In the genomic region with DNA sequence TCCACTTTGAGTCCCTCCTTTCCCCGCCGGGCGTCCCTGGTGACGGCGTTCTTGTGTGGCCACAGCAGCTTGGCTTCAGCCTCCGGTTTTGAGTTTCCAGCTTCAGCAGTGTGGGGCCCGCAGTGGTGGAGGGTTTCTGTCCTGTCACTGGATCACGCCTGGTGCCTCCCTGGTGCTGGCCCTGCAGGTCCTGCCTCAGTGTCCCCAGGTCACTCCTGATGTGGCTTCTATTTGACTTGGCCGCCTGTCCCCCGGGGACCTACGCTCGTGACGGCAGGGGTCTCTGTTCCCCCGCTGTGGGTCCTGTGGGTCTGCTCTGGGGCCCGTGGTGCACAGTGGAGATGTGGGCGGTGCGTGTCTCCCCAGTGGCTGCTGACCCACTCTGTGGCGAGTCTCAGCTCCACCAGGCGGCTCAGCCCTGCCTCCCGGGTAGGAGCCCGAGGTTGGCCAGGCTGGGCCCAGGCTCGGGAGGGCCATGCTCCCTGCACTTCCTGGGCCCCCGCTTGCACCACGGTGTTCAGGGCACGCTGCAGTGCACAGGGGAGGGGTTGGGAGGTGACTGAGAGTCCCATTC, we compare ENCODE assay signal across 24 cellular contexts. TPM values are rescaled to one million over a fixed set of nuclear protein-coding genes. Genes with fewer than 3 reads are reported as not detected.
DNase-seq lines count a peak whose midpoint lies in the region; ATAC-seq and TF ChIP-seq lines count a peak whose summit lies in the region.
"Had no signal": no experiment of that assay in that cellular context is flagged by ENCODE, and none has a peak within 500 bp of the region (broad histone marks: within the 10 kb centered on the region; RNA-seq: fewer than 3 reads in every experiment).

No MANE protein-coding gene starts in this region.

- TF ChIP-seq CTCF in glutamatergic neuron (IDR thresholded peaks at IDR 0.05; ENCODE audit: partially characterized antibody, unreplicated experiment) (no peak), nephron progenitor cell (IDR thresholded peaks at IDR 0.05) (no peak), upper lobe of right lung (IDR thresholded peaks at IDR 0.05) (no peak)

- no peak for ATAC-seq in activated naive CD8-positive, alpha-beta T cell treated with anti-CD3 and anti-CD28 coated beads, Interleukin-2, amount 10 ng/mL, durations not matched to agents 7 days and 5 days (ENCODE audit: low read depth)
- ATAC-seq in activated naive CD8-positive, alpha-beta T cell treated with anti-CD3 and anti-CD28 coated beads, Interleukin-2, amount 50 U/mL, for 24 hours = no peak
- ATAC-seq in upper lobe of right lung = no peak
- ATAC-seq: HCT116 had no signal

- H3K27ac Mint-ChIP-seq in activated naive CD8-positive, alpha-beta T cell treated with anti-CD3 and anti-CD28 coated beads, Interleukin-2, amount 10 ng/mL, durations not matched to agents 7 days and 5 days = no peak overlapping the region
- H3K27ac Mint-ChIP-seq in activated naive CD8-positive, alpha-beta T cell treated with anti-CD3 and anti-CD28 coated beads, Interleukin-2, amount 50 U/mL, for 24 hours = no peak overlapping the region
- H3K27ac Mint-ChIP-seq in glutamatergic neuron (ENCODE audit: unreplicated experiment) = no peak overlapping the region
- peak overlapping the region; percentile 93 for H3K27ac Mint-ChIP-seq in nephron progenitor cell
- H3K27ac Mint-ChIP-seq: activated naive CD4-positive, alpha-beta T cell treated with anti-CD3 and anti-CD28 coated beads, Interleukin-2, amount 50 U/mL, for 24 hours had no signal

- H3K27me3 ChIP-seq in upper lobe of right lung = no peaks in the 10 kb centered on the region

- H3K9me3 ChIP-seq in upper lobe of right lung = no peaks in the 10 kb centered on the region

- POLR2A ChIA-PET in activated naive CD8-positive, alpha-beta T cell treated with anti-CD3 and anti-CD28 coated beads, Interleukin-2, amount 10 ng/mL, durations not matched to agents 7 days and 5 days (lab: Charles Lee) = no interaction called here

- H3K27me3 Mint-ChIP-seq in activated naive CD8-positive, alpha-beta T cell treated with anti-CD3 and anti-CD28 coated beads, Interleukin-2, amount 10 ng/mL, durations not matched to agents 7 days and 5 days = peaks cover 2% of the 10 kb centered on the region
- H3K27me3 Mint-ChIP-seq in activated naive CD8-positive, alpha-beta T cell treated with anti-CD3 and anti-CD28 coated beads, Interleukin-2, amount 50 U/mL, for 24 hours = no peaks in the 10 kb centered on the region
- H3K27me3 Mint-ChIP-seq in glutamatergic neuron (ENCODE audit: unreplicated experiment) = no peaks in the 10 kb centered on the region
- peaks cover 8% of the 10 kb centered on the region for H3K27me3 Mint-ChIP-seq in nephron progenitor cell (ENCODE audit: low read depth, poor library complexity)
- H3K27me3 Mint-ChIP-seq: activated naive CD4-positive, alpha-beta T cell treated with anti-CD3 and anti-CD28 coated beads, Interleukin-2, amount 50 U/mL, for 24 hours had no signal

- intact Hi-C loops in upper lobe of right lung (cut with DNase I) = no loop called here

- no peak overlapping the region for H3K4me3 ChIP-seq in upper lobe of right lung

- H3K36me3 Mint-ChIP-seq in activated naive CD8-positive, alpha-beta T cell treated with anti-CD3 and anti-CD28 coated beads, Interleukin-2, amount 10 ng/mL, durations not matched to agents 7 days and 5 days = no peaks in the 10 kb centered on the region
- no peaks in the 10 kb centered on the region for H3K36me3 Mint-ChIP-seq in activated naive CD8-positive, alpha-beta T cell treated with anti-CD3 and anti-CD28 coated beads, Interleukin-2, amount 50 U/mL, for 24 hours (ENCODE audit: low read depth)
- H3K36me3 Mint-ChIP-seq in glutamatergic neuron (ENCODE audit: unreplicated experiment) (peaks cover 6% of the 10 kb centered on the region), nephron progenitor cell (ENCODE audit: low read depth) (peaks cover 6% of the 10 kb centered on the region)

- no peaks in the 10 kb centered on the region for H3K4me1 ChIP-seq in upper lobe of right lung

- peak; percentile 19 for DNase-seq in activated naive CD8-positive, alpha-beta T cell treated with anti-CD3 and anti-CD28 coated beads, Interleukin-2, amount 10 ng/mL, durations not matched to agents 7 days and 5 days
- no peak for DNase-seq in activated naive CD8-positive, alpha-beta T cell treated with anti-CD3 and anti-CD28 coated beads, Interleukin-2, amount 50 U/mL, for 24 hours
- DNase-seq in glutamatergic neuron (peak; percentile 7), nephron progenitor cell (no peak), upper lobe of right lung (peak; percentile 54), NCI-H2029 (lab: John Stamatoyannopoulos, UW) (no peak), NCI-H510A (lab: John Stamatoyannopoulos, UW) (no peak)
- no peak for DNase-seq in stimulated activated CD4-positive, alpha-beta T cell treated with anti-CD3 and anti-CD28 coated beads, Interleukin-4, amount 100 ng/mL, for 24 hours
- DNase-seq: ACHN; activated CD4-positive, alpha-beta T cell treated with anti-CD3 and anti-CD28 coated beads for 48 hours; activated CD8-positive, alpha-beta memory T cell treated with anti-CD3 and anti-CD28 coated beads, Interleukin-2, amount 50 U/mL, for 4 hours; cerebellar nuclear complex; effector CD8-positive, alpha-beta T cell; Karpas-422; NCI-H1048; NCI-H510A treated with DMSO at 0.1 percent for 48 hours had no signal

- no peak overlapping the region for H3K27ac ChIP-seq in upper lobe of right lung
- H3K27ac ChIP-seq: RWPE1 had no signal

- H3K4me1 Mint-ChIP-seq in activated naive CD8-positive, alpha-beta T cell treated with anti-CD3 and anti-CD28 coated beads, Interleukin-2, amount 10 ng/mL, durations not matched to agents 7 days and 5 days = no peaks in the 10 kb centered on the region
- peaks cover 9% of the 10 kb centered on the region for H3K4me1 Mint-ChIP-seq in activated naive CD8-positive, alpha-beta T cell treated with anti-CD3 and anti-CD28 coated beads, Interleukin-2, amount 50 U/mL, for 24 hours
- H3K4me1 Mint-ChIP-seq in glutamatergic neuron (ENCODE audit: low read depth, unreplicated experiment) (no peaks in the 10 kb centered on the region), nephron progenitor cell (peaks cover 27% of the 10 kb centered on the region)

- no peaks in the 10 kb centered on the region for H3K36me3 ChIP-seq in upper lobe of right lung

- peaks cover 4% of the 10 kb centered on the region for H3K9me3 Mint-ChIP-seq in activated naive CD8-positive, alpha-beta T cell treated with anti-CD3 and anti-CD28 coated beads, Interleukin-2, amount 10 ng/mL, durations not matched to agents 7 days and 5 days
- H3K9me3 Mint-ChIP-seq in activated naive CD8-positive, alpha-beta T cell treated with anti-CD3 and anti-CD28 coated beads, Interleukin-2, amount 50 U/mL, for 24 hours = peaks cover 2% of the 10 kb centered on the region
- H3K9me3 Mint-ChIP-seq in glutamatergic neuron (ENCODE audit: unreplicated experiment) (peaks cover 6% of the 10 kb centered on the region), nephron progenitor cell (peaks cover 6% of the 10 kb centered on the region)

- H3K4me3 Mint-ChIP-seq in activated naive CD8-positive, alpha-beta T cell treated with anti-CD3 and anti-CD28 coated beads, Interleukin-2, amount 10 ng/mL, durations not matched to agents 7 days and 5 days = no peak overlapping the region
- no peak overlapping the region for H3K4me3 Mint-ChIP-seq in activated naive CD8-positive, alpha-beta T cell treated with anti-CD3 and anti-CD28 coated beads, Interleukin-2, amount 50 U/mL, for 24 hours
- H3K4me3 Mint-ChIP-seq in glutamatergic neuron (ENCODE audit: unreplicated experiment) (no peak overlapping the region), nephron progenitor cell (peak overlapping the region; percentile 56)
- H3K4me3 Mint-ChIP-seq: activated naive CD4-positive, alpha-beta T cell treated with anti-CD3 and anti-CD28 coated beads, Interleukin-2, amount 50 U/mL, for 24 hours had no signal

RNA-seq across cellular contexts. Expression of a gene that starts 1.9 kb away (rescaled TPM):
- total RNA-seq in activated naive CD8-positive, alpha-beta T cell treated with anti-CD3 and anti-CD28 coated beads, Interleukin-2, amount 10 ng/mL, durations not matched to agents 7 days and 5 days = not detected
- total RNA-seq in glutamatergic neuron (ENCODE audit: unreplicated experiment) = not detected
- not detected for total RNA-seq in upper lobe of right lung
- total RNA-seq: frontal cortex, HT-29, mononuclear cell, renal cortical epithelial cell, temporal lobe had no signal

RNA-seq across cellular contexts. Expression of a gene that starts 10.9 kb away (rescaled TPM):
- total RNA-seq in activated naive CD8-positive, alpha-beta T cell treated with anti-CD3 and anti-CD28 coated beads, Interleukin-2, amount 10 ng/mL, durations not matched to agents 7 days and 5 days = not detected
- total RNA-seq in glutamatergic neuron (ENCODE audit: unreplicated experiment) (1.2 TPM), upper lobe of right lung (0.09 TPM)
- total RNA-seq: mononuclear cell, renal cortical epithelial cell had no signal

Comparison
In these comparisons a context has a peak if more than half of its experiments do, and no peak if none do; other contexts are left out.
1. DNase-seq: peak in activated naive CD8-positive, alpha-beta T cell treated with anti-CD3 and anti-CD28 coated beads, Interleukin-2, amount 10 ng/mL, durations not matched to agents 7 days and 5 days (single experiment), glutamatergic neuron (single experiment) and upper lobe of right lung (single experiment); none in activated naive CD8-positive, alpha-beta T cell treated with anti-CD3 and anti-CD28 coated beads, Interleukin-2, amount 50 U/mL, for 24 hours (single experiment), nephron progenitor cell (single experiment), NCI-H2029 (single experiment), stimulated activated CD4-positive, alpha-beta T cell treated with anti-CD3 and anti-CD28 coated beads, Interleukin-4, amount 100 ng/mL, for 24 hours (single experiment) and NCI-H510A (single experiment).